ENCODE assay signal across 1 cellular context in the genomic region with DNA sequence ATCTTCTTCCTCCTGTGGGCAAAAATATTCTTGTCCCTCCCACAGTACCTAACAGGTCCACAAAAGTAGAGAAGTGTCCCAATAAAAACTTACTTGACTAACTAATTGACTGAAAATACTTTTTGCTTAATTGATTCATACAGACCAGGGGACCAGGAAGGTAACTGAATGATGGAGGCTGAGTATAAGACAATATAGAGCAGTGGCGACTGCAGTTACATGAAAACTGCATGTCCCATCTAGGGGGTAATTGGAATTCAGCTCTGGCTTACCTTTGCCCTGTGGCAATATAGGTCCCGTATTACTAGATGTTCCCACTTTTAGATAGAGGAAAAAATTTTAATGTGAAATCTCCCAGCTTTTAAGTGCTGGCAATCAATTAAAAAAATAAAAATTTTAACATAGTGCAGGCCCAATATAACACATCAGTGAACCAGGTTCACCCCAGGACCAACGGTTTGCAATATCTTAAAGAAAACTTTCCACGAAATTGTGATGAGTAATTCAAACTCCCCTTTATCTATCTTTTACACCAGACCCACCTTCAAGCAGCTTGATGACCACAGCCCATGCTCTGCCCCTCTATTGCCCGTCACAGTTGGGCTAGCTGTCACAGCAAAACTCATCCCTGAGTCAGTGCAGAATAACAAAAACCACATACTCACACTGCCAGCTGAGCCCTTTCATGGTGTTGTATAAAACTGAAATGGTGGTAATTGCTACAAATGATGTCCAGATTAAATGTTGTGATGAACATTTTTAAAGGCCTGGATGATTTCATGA.
TF ChIP-seq lines count a peak whose summit lies in the region.

No MANE protein-coding gene starts in this region.

TF ChIP-seq in SK-N-SH treated with all-trans-retinoic acid at 6 μM for 48 hours, 23 proteins besides CTCF, POLR2A, EP300 and RAD21 (continued from another document):
- TF ChIP-seq, protein P1, sequence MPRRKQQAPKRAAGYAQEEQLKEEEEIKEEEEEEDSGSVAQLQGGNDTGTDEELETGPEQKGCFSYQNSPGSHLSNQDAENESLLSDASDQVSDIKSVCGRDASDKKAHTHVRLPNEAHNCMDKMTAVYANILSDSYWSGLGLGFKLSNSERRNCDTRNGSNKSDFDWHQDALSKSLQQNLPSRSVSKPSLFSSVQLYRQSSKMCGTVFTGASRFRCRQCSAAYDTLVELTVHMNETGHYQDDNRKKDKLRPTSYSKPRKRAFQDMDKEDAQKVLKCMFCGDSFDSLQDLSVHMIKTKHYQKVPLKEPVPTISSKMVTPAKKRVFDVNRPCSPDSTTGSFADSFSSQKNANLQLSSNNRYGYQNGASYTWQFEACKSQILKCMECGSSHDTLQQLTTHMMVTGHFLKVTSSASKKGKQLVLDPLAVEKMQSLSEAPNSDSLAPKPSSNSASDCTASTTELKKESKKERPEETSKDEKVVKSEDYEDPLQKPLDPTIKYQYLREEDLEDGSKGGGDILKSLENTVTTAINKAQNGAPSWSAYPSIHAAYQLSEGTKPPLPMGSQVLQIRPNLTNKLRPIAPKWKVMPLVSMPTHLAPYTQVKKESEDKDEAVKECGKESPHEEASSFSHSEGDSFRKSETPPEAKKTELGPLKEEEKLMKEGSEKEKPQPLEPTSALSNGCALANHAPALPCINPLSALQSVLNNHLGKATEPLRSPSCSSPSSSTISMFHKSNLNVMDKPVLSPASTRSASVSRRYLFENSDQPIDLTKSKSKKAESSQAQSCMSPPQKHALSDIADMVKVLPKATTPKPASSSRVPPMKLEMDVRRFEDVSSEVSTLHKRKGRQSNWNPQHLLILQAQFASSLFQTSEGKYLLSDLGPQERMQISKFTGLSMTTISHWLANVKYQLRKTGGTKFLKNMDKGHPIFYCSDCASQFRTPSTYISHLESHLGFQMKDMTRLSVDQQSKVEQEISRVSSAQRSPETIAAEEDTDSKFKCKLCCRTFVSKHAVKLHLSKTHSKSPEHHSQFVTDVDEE (CRISPR knock-in tag; IDR thresholded peaks at IDR 0.05), result no peak
- TF ChIP-seq, protein P2, sequence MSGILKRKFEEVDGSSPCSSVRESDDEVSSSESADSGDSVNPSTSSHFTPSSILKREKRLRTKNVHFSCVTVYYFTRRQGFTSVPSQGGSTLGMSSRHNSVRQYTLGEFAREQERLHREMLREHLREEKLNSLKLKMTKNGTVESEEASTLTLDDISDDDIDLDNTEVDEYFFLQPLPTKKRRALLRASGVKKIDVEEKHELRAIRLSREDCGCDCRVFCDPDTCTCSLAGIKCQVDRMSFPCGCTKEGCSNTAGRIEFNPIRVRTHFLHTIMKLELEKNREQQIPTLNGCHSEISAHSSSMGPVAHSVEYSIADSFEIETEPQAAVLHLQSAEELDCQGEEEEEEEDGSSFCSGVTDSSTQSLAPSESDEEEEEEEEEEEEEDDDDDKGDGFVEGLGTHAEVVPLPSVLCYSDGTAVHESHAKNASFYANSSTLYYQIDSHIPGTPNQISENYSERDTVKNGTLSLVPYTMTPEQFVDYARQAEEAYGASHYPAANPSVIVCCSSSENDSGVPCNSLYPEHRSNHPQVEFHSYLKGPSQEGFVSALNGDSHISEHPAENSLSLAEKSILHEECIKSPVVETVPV (CRISPR knock-in tag; IDR thresholded peaks at IDR 0.05), result no peak
- TF ChIP-seq BACH2 (CRISPR knock-in tag; IDR thresholded peaks at IDR 0.05; ENCODE audit: borderline replicate concordance), result no peak
- no peak for TF ChIP-seq CREB5 (CRISPR knock-in tag; IDR thresholded peaks at IDR 0.05; ENCODE audit: low read depth)
- TF ChIP-seq ZNF70 (CRISPR knock-in tag; IDR thresholded peaks at IDR 0.05), result no peak
- TF ChIP-seq, protein P3, sequence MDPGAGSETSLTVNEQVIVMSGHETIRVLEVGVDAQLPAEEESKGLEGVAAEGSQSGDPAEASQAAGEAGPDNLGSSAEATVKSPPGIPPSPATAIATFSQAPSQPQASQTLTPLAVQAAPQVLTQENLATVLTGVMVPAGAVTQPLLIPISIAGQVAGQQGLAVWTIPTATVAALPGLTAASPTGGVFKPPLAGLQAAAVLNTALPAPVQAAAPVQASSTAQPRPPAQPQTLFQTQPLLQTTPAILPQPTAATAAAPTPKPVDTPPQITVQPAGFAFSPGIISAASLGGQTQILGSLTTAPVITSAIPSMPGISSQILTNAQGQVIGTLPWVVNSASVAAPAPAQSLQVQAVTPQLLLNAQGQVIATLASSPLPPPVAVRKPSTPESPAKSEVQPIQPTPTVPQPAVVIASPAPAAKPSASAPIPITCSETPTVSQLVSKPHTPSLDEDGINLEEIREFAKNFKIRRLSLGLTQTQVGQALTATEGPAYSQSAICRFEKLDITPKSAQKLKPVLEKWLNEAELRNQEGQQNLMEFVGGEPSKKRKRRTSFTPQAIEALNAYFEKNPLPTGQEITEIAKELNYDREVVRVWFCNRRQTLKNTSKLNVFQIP (CRISPR knock-in tag; IDR thresholded peaks at IDR 0.05; ENCODE audit: borderline replicate concordance, low read depth), result no peak
- TF ChIP-seq TOX (CRISPR knock-in tag; IDR thresholded peaks at IDR 0.05; ENCODE audit: borderline replicate concordance), result no peak
- no peak for TF ChIP-seq RARB (CRISPR knock-in tag; IDR thresholded peaks at IDR 0.05)
- no peak for TF ChIP-seq ZNF8 (CRISPR knock-in tag; IDR thresholded peaks at IDR 0.05)
- TF ChIP-seq TCF4 (CRISPR knock-in tag; IDR thresholded peaks at IDR 0.05; ENCODE audit: borderline replicate concordance), result no peak
- TF ChIP-seq, protein P4, sequence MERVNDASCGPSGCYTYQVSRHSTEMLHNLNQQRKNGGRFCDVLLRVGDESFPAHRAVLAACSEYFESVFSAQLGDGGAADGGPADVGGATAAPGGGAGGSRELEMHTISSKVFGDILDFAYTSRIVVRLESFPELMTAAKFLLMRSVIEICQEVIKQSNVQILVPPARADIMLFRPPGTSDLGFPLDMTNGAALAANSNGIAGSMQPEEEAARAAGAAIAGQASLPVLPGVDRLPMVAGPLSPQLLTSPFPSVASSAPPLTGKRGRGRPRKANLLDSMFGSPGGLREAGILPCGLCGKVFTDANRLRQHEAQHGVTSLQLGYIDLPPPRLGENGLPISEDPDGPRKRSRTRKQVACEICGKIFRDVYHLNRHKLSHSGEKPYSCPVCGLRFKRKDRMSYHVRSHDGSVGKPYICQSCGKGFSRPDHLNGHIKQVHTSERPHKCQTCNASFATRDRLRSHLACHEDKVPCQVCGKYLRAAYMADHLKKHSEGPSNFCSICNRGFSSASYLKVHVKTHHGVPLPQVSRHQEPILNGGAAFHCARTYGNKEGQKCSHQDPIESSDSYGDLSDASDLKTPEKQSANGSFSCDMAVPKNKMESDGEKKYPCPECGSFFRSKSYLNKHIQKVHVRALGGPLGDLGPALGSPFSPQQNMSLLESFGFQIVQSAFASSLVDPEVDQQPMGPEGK (CRISPR knock-in tag; IDR thresholded peaks at IDR 0.05; ENCODE audit: borderline replicate concordance), result no peak
